Comparison of ENCODE assay signal across 8 cellular contexts in the genomic region with DNA sequence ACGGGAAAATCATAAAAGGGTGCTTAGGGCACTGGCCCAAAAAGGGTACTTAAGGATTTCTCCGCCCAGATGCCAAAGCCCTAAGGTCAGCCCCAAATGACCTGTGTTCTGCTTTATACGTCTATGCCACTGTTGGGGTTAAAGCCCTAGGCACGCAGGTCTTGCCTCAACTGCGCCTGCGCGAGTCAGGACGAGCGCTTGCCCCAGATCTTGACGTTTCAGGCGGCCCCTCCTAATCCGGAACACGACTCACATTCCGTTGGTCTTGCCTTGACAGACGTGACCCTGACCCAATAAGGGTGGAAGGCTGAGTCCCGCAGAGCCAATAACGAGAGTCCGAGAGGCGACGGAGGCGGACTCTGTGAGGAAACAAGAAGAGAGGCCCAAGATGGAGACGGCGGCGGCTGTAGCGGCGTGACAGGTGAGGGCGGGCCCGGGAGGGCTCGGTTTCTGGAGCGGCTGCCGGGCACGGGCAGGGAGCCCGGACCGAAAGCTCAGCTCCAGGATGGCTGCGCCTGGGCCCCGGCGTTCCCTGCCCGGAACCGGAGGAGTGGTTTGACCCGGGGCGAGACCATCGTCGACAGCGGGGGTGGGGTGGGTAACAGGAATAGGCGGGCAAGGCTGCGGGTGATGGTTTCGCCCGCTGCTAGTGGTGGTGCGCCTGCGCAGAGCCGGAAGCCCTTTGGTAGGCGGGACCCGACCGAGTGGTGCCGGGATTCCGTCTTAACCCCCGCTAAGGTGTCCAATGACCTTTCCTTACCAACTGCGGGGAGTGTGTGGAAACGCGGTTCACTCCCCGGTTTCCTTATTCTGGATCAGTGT. TPM values are rescaled to one million over a fixed set of nuclear protein-coding genes. Genes with fewer than 3 reads are reported as not detected.
A peak's percentile ranks its signal among the peaks of the same experiment; 100 is the strongest.
DNase-seq lines count a peak whose midpoint lies in the region; ATAC-seq, FAIRE-seq and TF ChIP-seq lines count a peak whose summit lies in the region.

Gene ARAF (plus strand): TSS at position 375 of the 822 bp plus-strand sequence. CDS start 1,763 bp downstream, outside the sequence.

- TSS peak; percentile 61 for BruUV-seq in OCI-LY7 (replicated peaks; lab: Mats Ljungman, UMichigan)

- peaks cover 11% of the 10 kb centered on the region for H3K36me3 Mint-ChIP-seq in endothelial cell (ENCODE audit: low read depth, unreplicated experiment)

- H3K9me2 ChIP-seq in OCI-LY7 (ENCODE audit: insufficient read depth, low read length): no peaks in the 10 kb centered on the region

- FAIRE-seq in D721Med (lab: Jason Lieb, UNC): peak; percentile 90

- DNase-seq in D721Med (ENCODE audit: insufficient read length, low spot score): peak; percentile 56
- peak; percentile 69 for DNase-seq in HuH-7.5 (ENCODE audit: low spot score)
- peak; percentile 98 for DNase-seq in OCI-LY7 (ENCODE audit: low spot score)
- DNase-seq in activated T-cell treated with anti-CD3 and anti-CD28 coated beads for 1 hour (ENCODE audit: low read depth): peak; percentile 88
- peak; percentile 89 for DNase-seq in endothelial cell (ENCODE audit: low spot score)
- DNase-seq in midbrain (lab: John Stamatoyannopoulos, UW): peak; percentile 95
- peak; percentile 82 to 85 for DNase-seq in stimulated activated CD8-positive, alpha-beta memory T cell treated with anti-CD3 and anti-CD28 coated beads, Interleukin-2, amount 100 ng/mL, for 1 hour (ENCODE audit: low read depth in 2 of 2)

- H3K27ac Mint-ChIP-seq in endothelial cell (ENCODE audit: unreplicated experiment): peak within 1 kb of the TSS; percentile 95

- no peaks in the 10 kb centered on the region for H3K9me3 Mint-ChIP-seq in endothelial cell (ENCODE audit: unreplicated experiment)

- peaks cover 31% of the 10 kb centered on the region for H3K4me1 ChIP-seq in OCI-LY7 (ENCODE audit: insufficient read depth, low read length, poor library complexity, severe bottlenecking)

- ATAC-seq in GM21526 (IDR thresholded peaks at IDR 0.05; ENCODE audit: low FRiP score, unreplicated experiment): peak; percentile 83

- H3K36me3 ChIP-seq in OCI-LY7 (ENCODE audit: insufficient read depth, low read length): peaks cover 27% of the 10 kb centered on the region

- peak within 1 kb of the TSS; percentile 92 for H3K4me2 ChIP-seq in OCI-LY7 (ENCODE audit: low read length)

- H3K9me3 ChIP-seq in OCI-LY7 (ENCODE audit: low read length): no peaks in the 10 kb centered on the region

- peaks cover 11% of the 10 kb centered on the region for H3K4me1 Mint-ChIP-seq in endothelial cell (ENCODE audit: unreplicated experiment)

- peaks cover 15% of the 10 kb centered on the region; the same call in 1 of the 2 replicates for H3K79me2 ChIP-seq in OCI-LY7 (ENCODE audit: insufficient read depth, low read depth, low read length)

- no peak for TF ChIP-seq CTCF in D721Med (IDR thresholded peaks at IDR 0.05; ENCODE audit: insufficient read depth, missing control alignments)
- no peak for TF ChIP-seq CTCF in OCI-LY7 (conservative IDR thresholded peaks at IDR 0.05; ENCODE audit: low read length)
- no peak for TF ChIP-seq CTCF in endothelial cell (IDR thresholded peaks at IDR 0.05; ENCODE audit: unreplicated experiment)

- no peaks in the 10 kb centered on the region for H4K20me1 ChIP-seq in OCI-LY7 (ENCODE audit: insufficient read depth, low read length)

- CTCF ChIA-PET in OCI-LY7 (lab: Charles Lee; ENCODE audit: unreplicated experiment): no interaction called here

- intact Hi-C loops in OCI-LY7 (cut with micrococcal nuclease; ENCODE audit: unreplicated experiment): loop anchor here (5.0 kb wide), 3 partner anchors 64 to 91 kb away; partner anchors contain the start of genes CFP and ELK1

- H2AFZ ChIP-seq in OCI-LY7 (ENCODE audit: low read length): peak within 1 kb of the TSS; percentile 28; the same call in 1 of the 2 replicates

- peak within 1 kb of the TSS; percentile 86 for H3K4me3 ChIP-seq in OCI-LY7 (ENCODE audit: low read depth, low read length, poor library complexity, severe bottlenecking)

- POLR2A ChIA-PET in OCI-LY7 (lab: Charles Lee): interaction anchor here (0.9 kb wide), 1 partner anchor 10 kb away, joined by 4 read pairs; no protein-coding TSS in a partner anchor

- peak within 1 kb of the TSS; percentile 70 for H3K27ac ChIP-seq in OCI-LY7 (ENCODE audit: low read depth, low read length, poor library complexity, severe bottlenecking)

- H3K4me3 Mint-ChIP-seq in endothelial cell (ENCODE audit: unreplicated experiment): peak within 1 kb of the TSS; percentile 95

- peaks cover 11% of the 10 kb centered on the region for H3K27me3 Mint-ChIP-seq in endothelial cell (ENCODE audit: unreplicated experiment)

RNA-seq across cellular contexts. Expression of gene ARAF, which starts in this region (rescaled TPM):
- 13.2 and 28.9 TPM in 2 replicates for total RNA-seq in OCI-LY7 (2014; rRNA removed; shearing (Covaris generic))
- total RNA-seq in OCI-LY7 (2022): 52.4 and 58.2 TPM in 2 replicates
- 49.4 TPM for total RNA-seq in endothelial cell (ENCODE audit: unreplicated experiment)

Comparison
In these comparisons a context has a peak if more than half of its experiments do, and no peak if none do; other contexts are left out.
1. Peak in every context shown above with its lines: DNase-seq, ATAC-seq, H3K4me3 ChIP-seq and H3K27ac ChIP-seq.